ENCODE assay signal across 2 cellular contexts in the genomic region with DNA sequence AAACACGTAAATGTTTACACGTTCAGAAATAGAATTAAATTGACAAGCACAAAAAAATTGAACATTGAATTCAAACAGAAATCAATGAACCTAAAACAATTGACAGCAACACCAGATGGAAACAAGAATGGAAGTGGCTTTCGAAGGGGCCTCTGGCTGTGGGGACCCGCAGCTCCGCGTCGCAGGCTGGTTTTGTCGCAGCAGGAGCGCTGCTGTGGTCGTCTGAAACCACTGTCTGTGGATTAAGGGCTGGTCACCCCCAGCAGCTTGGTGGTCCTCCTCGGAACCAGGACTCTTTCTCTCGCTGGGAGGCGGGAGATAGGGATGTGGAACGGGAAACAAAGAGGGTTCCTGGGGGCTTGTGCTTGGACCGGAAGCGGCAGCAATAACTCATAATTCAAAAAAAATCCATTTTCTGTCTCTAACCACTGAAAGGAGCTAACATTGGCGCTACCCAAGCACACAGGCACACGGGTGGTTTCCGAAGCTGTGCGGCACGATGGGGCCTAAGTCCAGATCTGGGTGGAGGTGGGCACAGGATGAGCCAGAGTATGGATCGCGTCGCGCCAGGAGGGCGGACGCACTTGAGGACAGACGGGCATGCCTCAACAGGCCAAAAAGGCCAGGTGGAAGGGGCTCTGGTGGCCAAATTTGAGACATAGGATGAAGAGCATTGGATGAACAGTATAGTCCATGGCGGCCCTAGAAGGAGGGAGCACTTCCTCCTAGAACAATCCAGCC.
A peak's percentile ranks its signal among the peaks of the same experiment; 100 is the strongest.
DNase-seq lines count a peak whose midpoint lies in the region; TF ChIP-seq lines count a peak whose summit lies in the region.
"Not testable (repeated sequence)": the region's sequence is repeated elsewhere in the genome, so short reads cannot be mapped to it uniquely, and the experiment has no call there.

No MANE protein-coding gene starts in this region.

- H3K4me2 ChIP-seq in neural progenitor cell = not testable (repeated sequence)

- H3K9ac ChIP-seq in neural progenitor cell = not testable (repeated sequence)

- H3K9me3 ChIP-seq in neural progenitor cell (ENCODE audit: low read depth) = not testable (repeated sequence)

- H3K9me3 Mint-ChIP-seq in neural progenitor cell; osteocyte (ENCODE audit: unreplicated experiment): not testable (repeated sequence)

- not testable (repeated sequence) for H3K36me3 Mint-ChIP-seq in neural progenitor cell; osteocyte (ENCODE audit: unreplicated experiment)

- not testable (repeated sequence) for H3K27me3 Mint-ChIP-seq in neural progenitor cell (ENCODE audit: insufficient read depth, low read depth); osteocyte (ENCODE audit: unreplicated experiment)

- H3F3A ChIP-seq in neural progenitor cell (ENCODE audit: low read depth) = peaks cover 11% of the 10 kb centered on the region

- H3K4me1 ChIP-seq in neural progenitor cell = not testable (repeated sequence)

- H3K27ac Mint-ChIP-seq in neural progenitor cell = peak overlapping the region; percentile 30
- H3K27ac Mint-ChIP-seq in osteocyte (ENCODE audit: unreplicated experiment) = not testable (repeated sequence)

- not testable (repeated sequence) for H3K4me3 Mint-ChIP-seq in neural progenitor cell; osteocyte (ENCODE audit: unreplicated experiment)

- not testable (repeated sequence) for H3K36me3 ChIP-seq in neural progenitor cell

- H3K27ac ChIP-seq in neural progenitor cell = not testable (repeated sequence)

- not testable (repeated sequence) for H3K4me1 Mint-ChIP-seq in neural progenitor cell; osteocyte (ENCODE audit: unreplicated experiment)

- DNase-seq in neural progenitor cell (ENCODE audit: low spot score) = not testable (repeated sequence)
- peak; percentile 84 for DNase-seq in osteocyte (ENCODE audit: extremely low spot score, unreplicated experiment)

- H3K4me3 ChIP-seq in neural progenitor cell = not testable (repeated sequence)

- TF ChIP-seq CTCF in neural progenitor cell (IDR thresholded peaks at IDR 0.05); osteocyte (IDR thresholded peaks at IDR 0.05): not testable (repeated sequence)

- H3K79me2 ChIP-seq in neural progenitor cell (ENCODE audit: low read depth) = not testable (repeated sequence)

- not testable (repeated sequence) for H3K27me3 ChIP-seq in neural progenitor cell

- H4K20me1 ChIP-seq in neural progenitor cell (ENCODE audit: low read depth) = not testable (repeated sequence)

- not testable (repeated sequence) for H2AFZ ChIP-seq in neural progenitor cell (replicated peaks)
